Comparison of ENCODE assay signal across 23 cellular contexts in genomic region chr1:5682626-5683235, GRCh38.
"Had no signal": no experiment of that assay in that cellular context is flagged by ENCODE, and none has a peak within 500 bp of the region (broad histone marks: within the 10 kb centered on the region; RNA-seq: fewer than 3 reads in every experiment).

No MANE protein-coding gene starts in this region.

- H3K9me3 Mint-ChIP-seq: dendritic cell treated with granulocyte-macrophage colony-stimulating factor and Interleukin-4, amounts not matched to agents 40 ng/mL and 50 ng/mL, for 4 days had no signal

- H3K4me1 ChIP-seq: colonic mucosa, gastrocnemius medialis, left lung, right atrium auricular region, stomach, thyroid gland had no signal

- H3K36me3 Mint-ChIP-seq: naive thymus-derived CD4-positive, alpha-beta T cell; stimulated activated effector memory CD8-positive, alpha-beta T cell treated with anti-CD3 and anti-CD28 coated beads, Interleukin-12 subunit alpha, Interleukin-12 subunit beta, amount 100 ng/mL, for 72 hours had no signal

- H3K27me3 Mint-ChIP-seq: dendritic cell treated with granulocyte-macrophage colony-stimulating factor and Interleukin-4, amounts not matched to agents 40 ng/mL and 50 ng/mL, for 4 days had no signal

- H3K27me3 ChIP-seq: colonic mucosa, gastrocnemius medialis, right atrium auricular region, thyroid gland, vagina had no signal

- H3K27ac Mint-ChIP-seq: dendritic cell treated with granulocyte-macrophage colony-stimulating factor and Interleukin-4, amounts not matched to agents 40 ng/mL and 50 ng/mL, for 4 days; endodermal cell; naive thymus-derived CD4-positive, alpha-beta T cell; stimulated activated effector memory CD8-positive, alpha-beta T cell treated with anti-CD3 and anti-CD28 coated beads, Interleukin-12 subunit alpha, Interleukin-12 subunit beta, amount 100 ng/mL, for 72 hours had no signal

- H3K9me3 ChIP-seq: colonic mucosa, gastrocnemius medialis, left lung, prostate gland, right atrium auricular region, stomach, thyroid gland, vagina had no signal

- DNase-seq: colonic mucosa; effector CD8-positive, alpha-beta T cell; endodermal cell; foreskin fibroblast; gastrocnemius medialis; kidney; left lung; mesenchymal stem cell; midbrain; naive thymus-derived CD4-positive, alpha-beta T cell; nucleus accumbens; stimulated activated CD4-positive, alpha-beta T cell treated with anti-CD3 and anti-CD28 coated beads, Interleukin-2, amount 100 ng/mL, for 24 hours; stimulated activated CD4-positive, alpha-beta T cell treated with anti-CD3 and anti-CD28 coated beads, Interleukin-4, amount 100 ng/mL, for 24 hours; stimulated activated naive CD4-positive, alpha-beta T cell treated with Interleukin-2 at 50 U/mL for 16 hours; stomach; thyroid gland; trophoblast cell had no signal

- H3K36me3 ChIP-seq: colonic mucosa, gastrocnemius medialis, left lung, prostate gland, right atrium auricular region, stomach, thyroid gland, vagina had no signal

- H3K4me3 ChIP-seq: colonic mucosa, gastrocnemius medialis, left lung, prostate gland, right atrium auricular region, stomach, thyroid gland, vagina had no signal

- H3K27ac ChIP-seq: colonic mucosa, epithelial cell of prostate, gastrocnemius medialis, left lung, right atrium auricular region, stomach, thyroid gland, vagina had no signal

- H3K4me3 Mint-ChIP-seq: dendritic cell treated with granulocyte-macrophage colony-stimulating factor and Interleukin-4, amounts not matched to agents 40 ng/mL and 50 ng/mL, for 4 days; endodermal cell; naive thymus-derived CD4-positive, alpha-beta T cell; stimulated activated effector memory CD8-positive, alpha-beta T cell treated with anti-CD3 and anti-CD28 coated beads, Interleukin-12 subunit alpha, Interleukin-12 subunit beta, amount 100 ng/mL, for 72 hours had no signal
